In genomic region chr16:58814348-58814801, GRCh38 we compare ENCODE assay signal across 8 cellular contexts.
DNase-seq lines count a peak whose midpoint lies in the region; ATAC-seq, FAIRE-seq and TF ChIP-seq lines count a peak whose summit lies in the region.

No MANE protein-coding gene starts in this region.

- no peaks in the 10 kb centered on the region for H3K4me1 ChIP-seq in breast epithelium
- no peaks in the 10 kb centered on the region for H3K4me1 ChIP-seq in small intestine (ENCODE audit: control insufficient read depth in 2 of 2, insufficient read depth in 1 of 2, low read depth in 1 of 2, low read length in 1 of 2)

- no peaks in the 10 kb centered on the region for H3K27me3 ChIP-seq in breast epithelium
- no peaks in the 10 kb centered on the region for H3K27me3 ChIP-seq in small intestine (ENCODE audit: control insufficient read depth in 2 of 2, insufficient read depth in 2 of 2, low read length in 2 of 2)

- DNase-seq in DMS53 treated with DMSO at 0.1 percent for 48 hours (lab: John Stamatoyannopoulos, UW; ENCODE audit: unreplicated experiment) (peak; percentile 58), HTR-8/SVneo (ENCODE audit: insufficient read length, low spot score) (peak; percentile 62), SKM-1 treated with dmso at 0.1 percent for 144 hours (lab: John Stamatoyannopoulos, UW; ENCODE audit: unreplicated experiment) (peak; percentile 56), breast epithelium (ENCODE audit: low spot score in 2 of 2) (no peak), iPS-NIHi11 (ENCODE audit: low spot score) (peak; percentile 77), small intestine (peak; percentile 21)

- TF ChIP-seq CTCF in breast epithelium (IDR thresholded peaks at IDR 0.05) = peak; percentile 67 to 80 (median 69)

- H3K9me3 ChIP-seq in breast epithelium (no peaks in the 10 kb centered on the region), small intestine (ENCODE audit: control insufficient read depth, low read depth) (no peaks in the 10 kb centered on the region)

- H3K27ac ChIP-seq in breast epithelium (no peak overlapping the region), small intestine (ENCODE audit: low read depth in 1 of 2, low read length in 1 of 2) (no peak overlapping the region)

- H3K36me3 ChIP-seq in breast epithelium = no peaks in the 10 kb centered on the region
- H3K36me3 ChIP-seq in small intestine (ENCODE audit: control insufficient read depth in 2 of 2, insufficient read depth in 2 of 2, low read length in 2 of 2) = no peaks in the 10 kb centered on the region

- H3K4me3 ChIP-seq in breast epithelium (peak overlapping the region; percentile 14 to 53 (median 30)), small intestine (ENCODE audit: low read depth in 1 of 2, low read length in 2 of 2) (no peak overlapping the region)

- TF ChIP-seq POLR2A in breast epithelium (IDR thresholded peaks at IDR 0.05) = no peak

- peak; percentile 72 for FAIRE-seq in HTR-8/SVneo (lab: Jason Lieb, UNC)
- no peak for FAIRE-seq in small intestine (lab: Jason Lieb, UNC)

- intact Hi-C loops in breast epithelium (cut with DNase I; ENCODE audit: low total_unique reads) = loop anchor here (1.0 kb wide), 1 partner anchor 14 kb away; no protein-coding TSS in a partner anchor

- ATAC-seq in GM19452 (IDR thresholded peaks at IDR 0.05; ENCODE audit: unreplicated experiment) (peak; percentile 71), GM21528 (IDR thresholded peaks at IDR 0.05; ENCODE audit: low FRiP score, unreplicated experiment) (no peak)

- 2 to 5% (median 2%) methylated on average over 12 of the region's 12 CpGs for WGBS in small intestine, 3 donors

Comparison
In these comparisons a context has a peak if more than half of its experiments do, and no peak if none do; other contexts are left out.
1. DNase-seq: peak in DMS53 treated with DMSO at 0.1 percent for 48 hours (single experiment), HTR-8/SVneo (single experiment), SKM-1 treated with dmso at 0.1 percent for 144 hours (single experiment), iPS-NIHi11 (single experiment) and small intestine (single experiment); none in breast epithelium (0 of 2).
2. H3K4me3 ChIP-seq: peak in breast epithelium (3 of 3); none in small intestine (0 of 2).